ENCODE assay signal across 1 cellular context in the genomic region with DNA sequence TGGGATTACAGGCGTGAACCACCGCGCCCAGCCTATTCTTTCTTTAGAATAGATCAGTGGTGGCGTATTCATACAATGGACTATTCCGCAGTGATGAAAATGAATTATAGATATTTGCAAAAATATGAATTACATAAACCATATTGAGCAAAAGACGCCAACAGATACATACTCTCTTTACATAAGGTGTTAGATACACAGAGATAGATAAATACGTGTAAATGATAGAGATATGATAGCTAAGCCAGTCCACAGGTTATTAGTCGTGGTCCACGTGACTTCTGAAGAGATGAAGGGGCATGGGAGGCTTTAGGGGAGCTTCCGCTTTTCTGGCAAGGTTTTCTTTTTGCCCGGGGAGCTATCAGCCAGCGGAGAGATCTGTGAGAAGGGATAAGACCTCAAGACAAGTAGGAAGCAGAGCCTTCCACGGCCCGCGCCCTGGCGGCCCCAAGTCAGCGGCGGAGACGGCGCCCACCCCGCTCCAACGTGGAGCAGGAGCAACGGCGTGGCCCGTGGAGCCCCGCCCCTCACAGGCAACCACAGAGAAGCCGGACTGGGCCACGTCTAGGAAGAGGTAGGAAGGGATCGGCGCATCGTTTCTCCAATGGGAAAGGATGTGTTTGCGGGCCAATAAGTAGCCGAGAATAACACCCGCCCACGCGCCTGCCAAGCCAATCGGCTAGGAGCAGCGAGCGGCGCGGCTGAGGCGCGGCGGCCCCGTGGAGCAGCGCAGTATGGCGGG.
A peak's percentile ranks its signal among the peaks of the same experiment; 100 is the strongest.
TF ChIP-seq lines count a peak whose summit lies in the region.

A gene (plus strand): TSS at position 704 of the 742 bp plus-strand sequence. CDS start 31 bp downstream, at position 735.

TF ChIP-seq in HepG2, 621 proteins besides CTCF, POLR2A, EP300 and RAD21 (continued from another document and continues in another):
- TF ChIP-seq, protein P1, sequence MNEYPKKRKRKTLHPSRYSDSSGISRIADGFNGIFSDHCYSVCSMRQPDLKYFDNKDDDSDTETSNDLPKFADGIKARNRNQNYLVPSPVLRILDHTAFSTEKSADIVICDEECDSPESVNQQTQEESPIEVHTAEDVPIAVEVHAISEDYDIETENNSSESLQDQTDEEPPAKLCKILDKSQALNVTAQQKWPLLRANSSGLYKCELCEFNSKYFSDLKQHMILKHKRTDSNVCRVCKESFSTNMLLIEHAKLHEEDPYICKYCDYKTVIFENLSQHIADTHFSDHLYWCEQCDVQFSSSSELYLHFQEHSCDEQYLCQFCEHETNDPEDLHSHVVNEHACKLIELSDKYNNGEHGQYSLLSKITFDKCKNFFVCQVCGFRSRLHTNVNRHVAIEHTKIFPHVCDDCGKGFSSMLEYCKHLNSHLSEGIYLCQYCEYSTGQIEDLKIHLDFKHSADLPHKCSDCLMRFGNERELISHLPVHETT (CRISPR knock-in tag; conservative IDR thresholded peaks at IDR 0.05), result no peak; the same call in 1 of the 2 replicates
- TF ChIP-seq AHR (CRISPR knock-in tag; IDR thresholded peaks at IDR 0.05) (0 out of 2 replicates have a peak, but pooled peaks have one; percentile 52), CC2D1A (CRISPR knock-in tag; IDR thresholded peaks at IDR 0.05) (no peak), ZNF747 (CRISPR knock-in tag; IDR thresholded peaks at IDR 0.05; ENCODE audit: borderline replicate concordance) (no peak), ZNF776 (CRISPR knock-in tag; IDR thresholded peaks at IDR 0.05) (no peak), SRF (IDR thresholded peaks at IDR 0.05; ENCODE audit: low read depth, low read length) (no peak), ZNF30 (CRISPR knock-in tag; IDR thresholded peaks at IDR 0.05) (no peak), ARHGAP35 (CRISPR knock-in tag; IDR thresholded peaks at IDR 0.05; ENCODE audit: borderline replicate concordance) (no peak), MATR3 (CRISPR knock-in tag; IDR thresholded peaks at IDR 0.05) (no peak), THYN1 (CRISPR knock-in tag; IDR thresholded peaks at IDR 0.05; ENCODE audit: borderline replicate concordance, low read depth) (no peak), AGO2 (optimal IDR thresholded peaks at IDR 0.05; ENCODE audit: low read depth, low read length) (no peak), TAF15 (IDR thresholded peaks at IDR 0.05; ENCODE audit: low read depth, low read length, poor library complexity, severe bottlenecking) (no peak), ESRRA (CRISPR knock-in tag; IDR thresholded peaks at IDR 0.05; ENCODE audit: low read depth) (0 out of 2 replicates have a peak, but pooled peaks have one; percentile 16), ZNF7 (CRISPR knock-in tag; IDR thresholded peaks at IDR 0.05) (no peak), NCOR1 (IDR thresholded peaks at IDR 0.05; ENCODE audit: borderline replicate concordance, low read length) (no peak), JARID2 (CRISPR knock-in tag; IDR thresholded peaks at IDR 0.05; ENCODE audit: insufficient replicate concordance) (no peak), SCMH1 (CRISPR knock-in tag; IDR thresholded peaks at IDR 0.05; ENCODE audit: borderline replicate concordance) (no peak), ZNF564 (CRISPR knock-in tag; IDR thresholded peaks at IDR 0.05) (peak; percentile 32; the same call in 1 of the 2 replicates), ZNF674 (CRISPR knock-in tag; IDR thresholded peaks at IDR 0.05; ENCODE audit: low read depth) (no peak), NCOA1 (CRISPR knock-in tag; IDR thresholded peaks at IDR 0.05) (no peak), NR2C2 (CRISPR knock-in tag; IDR thresholded peaks at IDR 0.05; ENCODE audit: borderline replicate concordance) (no peak; the same call in 1 of the 2 replicates), RORA (CRISPR knock-in tag; IDR thresholded peaks at IDR 0.05) (no peak), U2AF2 (IDR thresholded peaks at IDR 0.05; ENCODE audit: low read depth, low read length) (no peak), GTF2F1 (IDR thresholded peaks at IDR 0.05; ENCODE audit: low read length) (no peak), CHD4 (IDR thresholded peaks at IDR 0.05; ENCODE audit: borderline replicate concordance, low read length) (no peak), ZNF354B (CRISPR knock-in tag; IDR thresholded peaks at IDR 0.05) (no peak), ZSCAN31 (CRISPR knock-in tag; IDR thresholded peaks at IDR 0.05; ENCODE audit: low read depth) (no peak), SRSF4 (IDR thresholded peaks at IDR 0.05; ENCODE audit: low read depth, low read length, poor library complexity, severe bottlenecking) (no peak), ZNF446 (CRISPR knock-in tag; IDR thresholded peaks at IDR 0.05) (no peak), SRSF9 (IDR thresholded peaks at IDR 0.05; ENCODE audit: borderline replicate concordance, insufficient read depth, low read depth, low read length, poor library complexity, severe bottlenecking) (no peak), ARID2 (CRISPR knock-in tag; IDR thresholded peaks at IDR 0.05; ENCODE audit: borderline replicate concordance) (no peak), HMG20A (CRISPR knock-in tag; IDR thresholded peaks at IDR 0.05; ENCODE audit: borderline replicate concordance) (no peak), THAP11 (CRISPR knock-in tag; IDR thresholded peaks at IDR 0.05) (peak; percentile 77), ZNF256 (CRISPR knock-in tag; conservative IDR thresholded peaks at IDR 0.05) (no peak), TMF1 (CRISPR knock-in tag; IDR thresholded peaks at IDR 0.05; ENCODE audit: low read depth) (no peak), ZNF101 (CRISPR knock-in tag; IDR thresholded peaks at IDR 0.05; ENCODE audit: borderline replicate concordance, low read depth) (no peak), ZNF746 (CRISPR knock-in tag; IDR thresholded peaks at IDR 0.05) (no peak), ZNF329 (CRISPR knock-in tag; IDR thresholded peaks at IDR 0.05; ENCODE audit: low read depth) (no peak), JUND (CRISPR knock-in tag; IDR thresholded peaks at IDR 0.05) (no peak), ZNF10 (CRISPR knock-in tag; IDR thresholded peaks at IDR 0.05; ENCODE audit: borderline replicate concordance, low read depth) (no peak), ZNF652 (CRISPR knock-in tag; IDR thresholded peaks at IDR 0.05; ENCODE audit: borderline replicate concordance, low read depth) (no peak)
- TF ChIP-seq, protein P2, sequence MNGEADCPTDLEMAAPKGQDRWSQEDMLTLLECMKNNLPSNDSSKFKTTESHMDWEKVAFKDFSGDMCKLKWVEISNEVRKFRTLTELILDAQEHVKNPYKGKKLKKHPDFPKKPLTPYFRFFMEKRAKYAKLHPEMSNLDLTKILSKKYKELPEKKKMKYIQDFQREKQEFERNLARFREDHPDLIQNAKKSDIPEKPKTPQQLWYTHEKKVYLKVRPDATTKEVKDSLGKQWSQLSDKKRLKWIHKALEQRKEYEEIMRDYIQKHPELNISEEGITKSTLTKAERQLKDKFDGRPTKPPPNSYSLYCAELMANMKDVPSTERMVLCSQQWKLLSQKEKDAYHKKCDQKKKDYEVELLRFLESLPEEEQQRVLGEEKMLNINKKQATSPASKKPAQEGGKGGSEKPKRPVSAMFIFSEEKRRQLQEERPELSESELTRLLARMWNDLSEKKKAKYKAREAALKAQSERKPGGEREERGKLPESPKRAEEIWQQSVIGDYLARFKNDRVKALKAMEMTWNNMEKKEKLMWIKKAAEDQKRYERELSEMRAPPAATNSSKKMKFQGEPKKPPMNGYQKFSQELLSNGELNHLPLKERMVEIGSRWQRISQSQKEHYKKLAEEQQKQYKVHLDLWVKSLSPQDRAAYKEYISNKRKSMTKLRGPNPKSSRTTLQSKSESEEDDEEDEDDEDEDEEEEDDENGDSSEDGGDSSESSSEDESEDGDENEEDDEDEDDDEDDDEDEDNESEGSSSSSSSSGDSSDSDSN (CRISPR knock-in tag; IDR thresholded peaks at IDR 0.05), result peak; percentile 42; the same call in 1 of the 2 replicates
- TF ChIP-seq, protein P3, sequence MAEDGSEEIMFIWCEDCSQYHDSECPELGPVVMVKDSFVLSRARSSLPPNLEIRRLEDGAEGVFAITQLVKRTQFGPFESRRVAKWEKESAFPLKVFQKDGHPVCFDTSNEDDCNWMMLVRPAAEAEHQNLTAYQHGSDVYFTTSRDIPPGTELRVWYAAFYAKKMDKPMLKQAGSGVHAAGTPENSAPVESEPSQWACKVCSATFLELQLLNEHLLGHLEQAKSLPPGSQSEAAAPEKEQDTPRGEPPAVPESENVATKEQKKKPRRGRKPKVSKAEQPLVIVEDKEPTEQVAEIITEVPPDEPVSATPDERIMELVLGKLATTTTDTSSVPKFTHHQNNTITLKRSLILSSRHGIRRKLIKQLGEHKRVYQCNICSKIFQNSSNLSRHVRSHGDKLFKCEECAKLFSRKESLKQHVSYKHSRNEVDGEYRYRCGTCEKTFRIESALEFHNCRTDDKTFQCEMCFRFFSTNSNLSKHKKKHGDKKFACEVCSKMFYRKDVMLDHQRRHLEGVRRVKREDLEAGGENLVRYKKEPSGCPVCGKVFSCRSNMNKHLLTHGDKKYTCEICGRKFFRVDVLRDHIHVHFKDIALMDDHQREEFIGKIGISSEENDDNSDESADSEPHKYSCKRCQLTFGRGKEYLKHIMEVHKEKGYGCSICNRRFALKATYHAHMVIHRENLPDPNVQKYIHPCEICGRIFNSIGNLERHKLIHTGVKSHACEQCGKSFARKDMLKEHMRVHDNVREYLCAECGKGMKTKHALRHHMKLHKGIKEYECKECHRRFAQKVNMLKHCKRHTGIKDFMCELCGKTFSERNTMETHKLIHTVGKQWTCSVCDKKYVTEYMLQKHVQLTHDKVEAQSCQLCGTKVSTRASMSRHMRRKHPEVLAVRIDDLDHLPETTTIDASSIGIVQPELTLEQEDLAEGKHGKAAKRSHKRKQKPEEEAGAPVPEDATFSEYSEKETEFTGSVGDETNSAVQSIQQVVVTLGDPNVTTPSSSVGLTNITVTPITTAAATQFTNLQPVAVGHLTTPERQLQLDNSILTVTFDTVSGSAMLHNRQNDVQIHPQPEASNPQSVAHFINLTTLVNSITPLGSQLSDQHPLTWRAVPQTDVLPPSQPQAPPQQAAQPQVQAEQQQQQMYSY (CRISPR knock-in tag; IDR thresholded peaks at IDR 0.05), result no peak
- TF ChIP-seq, protein P4, sequence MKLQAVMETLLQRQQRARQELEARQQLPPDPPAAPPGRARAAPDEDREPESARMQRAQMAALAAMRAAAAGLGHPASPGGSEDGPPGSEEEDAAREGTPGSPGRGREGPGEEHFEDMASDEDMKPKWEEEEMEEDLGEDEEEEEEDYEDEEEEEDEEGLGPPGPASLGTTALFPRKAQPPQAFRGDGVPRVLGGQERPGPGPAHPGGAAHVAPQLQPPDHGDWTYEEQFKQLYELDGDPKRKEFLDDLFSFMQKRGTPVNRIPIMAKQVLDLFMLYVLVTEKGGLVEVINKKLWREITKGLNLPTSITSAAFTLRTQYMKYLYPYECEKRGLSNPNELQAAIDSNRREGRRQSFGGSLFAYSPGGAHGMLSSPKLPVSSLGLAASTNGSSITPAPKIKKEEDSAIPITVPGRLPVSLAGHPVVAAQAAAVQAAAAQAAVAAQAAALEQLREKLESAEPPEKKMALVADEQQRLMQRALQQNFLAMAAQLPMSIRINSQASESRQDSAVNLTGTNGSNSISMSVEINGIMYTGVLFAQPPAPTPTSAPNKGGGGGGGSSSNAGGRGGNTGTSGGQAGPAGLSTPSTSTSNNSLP (IDR thresholded peaks at IDR 0.05; ENCODE audit: low read depth, low read length), result no peak
- TF ChIP-seq, protein P5, sequence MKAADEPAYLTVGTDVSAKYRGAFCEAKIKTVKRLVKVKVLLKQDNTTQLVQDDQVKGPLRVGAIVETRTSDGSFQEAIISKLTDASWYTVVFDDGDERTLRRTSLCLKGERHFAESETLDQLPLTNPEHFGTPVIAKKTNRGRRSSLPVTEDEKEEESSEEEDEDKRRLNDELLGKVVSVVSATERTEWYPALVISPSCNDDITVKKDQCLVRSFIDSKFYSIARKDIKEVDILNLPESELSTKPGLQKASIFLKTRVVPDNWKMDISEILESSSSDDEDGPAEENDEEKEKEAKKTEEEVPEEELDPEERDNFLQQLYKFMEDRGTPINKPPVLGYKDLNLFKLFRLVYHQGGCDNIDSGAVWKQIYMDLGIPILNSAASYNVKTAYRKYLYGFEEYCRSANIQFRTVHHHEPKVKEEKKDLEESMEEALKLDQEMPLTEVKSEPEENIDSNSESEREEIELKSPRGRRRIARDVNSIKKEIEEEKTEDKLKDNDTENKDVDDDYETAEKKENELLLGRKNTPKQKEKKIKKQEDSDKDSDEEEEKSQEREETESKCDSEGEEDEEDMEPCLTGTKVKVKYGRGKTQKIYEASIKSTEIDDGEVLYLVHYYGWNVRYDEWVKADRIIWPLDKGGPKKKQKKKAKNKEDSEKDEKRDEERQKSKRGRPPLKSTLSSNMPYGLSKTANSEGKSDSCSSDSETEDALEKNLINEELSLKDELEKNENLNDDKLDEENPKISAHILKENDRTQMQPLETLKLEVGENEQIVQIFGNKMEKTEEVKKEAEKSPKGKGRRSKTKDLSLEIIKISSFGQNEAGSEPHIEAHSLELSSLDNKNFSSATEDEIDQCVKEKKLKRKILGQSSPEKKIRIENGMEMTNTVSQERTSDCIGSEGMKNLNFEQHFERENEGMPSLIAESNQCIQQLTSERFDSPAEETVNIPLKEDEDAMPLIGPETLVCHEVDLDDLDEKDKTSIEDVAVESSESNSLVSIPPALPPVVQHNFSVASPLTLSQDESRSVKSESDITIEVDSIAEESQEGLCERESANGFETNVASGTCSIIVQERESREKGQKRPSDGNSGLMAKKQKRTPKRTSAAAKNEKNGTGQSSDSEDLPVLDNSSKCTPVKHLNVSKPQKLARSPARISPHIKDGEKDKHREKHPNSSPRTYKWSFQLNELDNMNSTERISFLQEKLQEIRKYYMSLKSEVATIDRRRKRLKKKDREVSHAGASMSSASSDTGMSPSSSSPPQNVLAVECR (CRISPR knock-in tag; IDR thresholded peaks at IDR 0.05; ENCODE audit: borderline replicate concordance), result peak; percentile 88; the same call in 1 of the 2 replicates
- TF ChIP-seq, protein P6, sequence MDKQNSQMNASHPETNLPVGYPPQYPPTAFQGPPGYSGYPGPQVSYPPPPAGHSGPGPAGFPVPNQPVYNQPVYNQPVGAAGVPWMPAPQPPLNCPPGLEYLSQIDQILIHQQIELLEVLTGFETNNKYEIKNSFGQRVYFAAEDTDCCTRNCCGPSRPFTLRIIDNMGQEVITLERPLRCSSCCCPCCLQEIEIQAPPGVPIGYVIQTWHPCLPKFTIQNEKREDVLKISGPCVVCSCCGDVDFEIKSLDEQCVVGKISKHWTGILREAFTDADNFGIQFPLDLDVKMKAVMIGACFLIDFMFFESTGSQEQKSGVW (CRISPR knock-in tag; IDR thresholded peaks at IDR 0.05; ENCODE audit: borderline replicate concordance), result no peak
- TF ChIP-seq, protein P7, sequence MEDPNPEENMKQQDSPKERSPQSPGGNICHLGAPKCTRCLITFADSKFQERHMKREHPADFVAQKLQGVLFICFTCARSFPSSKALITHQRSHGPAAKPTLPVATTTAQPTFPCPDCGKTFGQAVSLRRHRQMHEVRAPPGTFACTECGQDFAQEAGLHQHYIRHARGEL (CRISPR knock-in tag; IDR thresholded peaks at IDR 0.05), result no peak
- TF ChIP-seq, protein P8, sequence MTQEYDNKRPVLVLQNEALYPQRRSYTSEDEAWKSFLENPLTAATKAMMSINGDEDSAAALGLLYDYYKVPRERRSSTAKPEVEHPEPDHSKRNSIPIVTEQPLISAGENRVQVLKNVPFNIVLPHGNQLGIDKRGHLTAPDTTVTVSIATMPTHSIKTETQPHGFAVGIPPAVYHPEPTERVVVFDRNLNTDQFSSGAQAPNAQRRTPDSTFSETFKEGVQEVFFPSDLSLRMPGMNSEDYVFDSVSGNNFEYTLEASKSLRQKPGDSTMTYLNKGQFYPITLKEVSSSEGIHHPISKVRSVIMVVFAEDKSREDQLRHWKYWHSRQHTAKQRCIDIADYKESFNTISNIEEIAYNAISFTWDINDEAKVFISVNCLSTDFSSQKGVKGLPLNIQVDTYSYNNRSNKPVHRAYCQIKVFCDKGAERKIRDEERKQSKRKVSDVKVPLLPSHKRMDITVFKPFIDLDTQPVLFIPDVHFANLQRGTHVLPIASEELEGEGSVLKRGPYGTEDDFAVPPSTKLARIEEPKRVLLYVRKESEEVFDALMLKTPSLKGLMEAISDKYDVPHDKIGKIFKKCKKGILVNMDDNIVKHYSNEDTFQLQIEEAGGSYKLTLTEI (CRISPR knock-in tag; conservative IDR thresholded peaks at IDR 0.05), result no peak
